In the genomic region with DNA sequence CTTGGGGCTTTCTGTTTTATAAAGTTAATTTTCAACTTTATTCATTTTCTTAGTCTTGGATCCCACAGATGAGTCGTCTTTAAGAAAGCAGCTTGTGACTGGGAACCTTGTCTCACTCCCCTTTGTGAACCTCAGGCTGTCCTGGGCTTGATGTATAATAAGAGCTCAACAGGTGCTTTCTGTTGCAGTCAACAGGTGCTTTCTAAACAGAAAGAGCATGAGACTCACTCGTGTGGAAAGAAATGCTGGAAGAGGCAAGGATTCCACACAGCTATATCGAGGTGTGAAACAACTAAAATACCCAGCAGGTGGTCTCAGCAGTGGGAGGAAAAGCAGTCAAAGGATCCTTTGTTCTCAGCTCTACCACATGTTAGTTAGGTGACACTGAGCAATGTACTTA, we compare ENCODE assay signal across 2 cellular contexts.
TF ChIP-seq lines count a peak whose summit lies in the region.

No MANE protein-coding gene starts in this region.

TF ChIP-seq in WTC11, 78 proteins besides CTCF, POLR2A, EP300 and RAD21 (continued from another document):
- TF ChIP-seq GTF2I (CRISPR knock-in tag; conservative IDR thresholded peaks at IDR 0.05) (no peak), TCF7 (CRISPR knock-in tag; IDR thresholded peaks at IDR 0.05; ENCODE audit: low read depth) (no peak)
TF ChIP-seq in WTC11: peak in this region for 0.

TF ChIP-seq in SK-N-SH, 30 proteins besides CTCF, POLR2A, EP300 and RAD21 (continued from another document):
- TF ChIP-seq, protein P1, sequence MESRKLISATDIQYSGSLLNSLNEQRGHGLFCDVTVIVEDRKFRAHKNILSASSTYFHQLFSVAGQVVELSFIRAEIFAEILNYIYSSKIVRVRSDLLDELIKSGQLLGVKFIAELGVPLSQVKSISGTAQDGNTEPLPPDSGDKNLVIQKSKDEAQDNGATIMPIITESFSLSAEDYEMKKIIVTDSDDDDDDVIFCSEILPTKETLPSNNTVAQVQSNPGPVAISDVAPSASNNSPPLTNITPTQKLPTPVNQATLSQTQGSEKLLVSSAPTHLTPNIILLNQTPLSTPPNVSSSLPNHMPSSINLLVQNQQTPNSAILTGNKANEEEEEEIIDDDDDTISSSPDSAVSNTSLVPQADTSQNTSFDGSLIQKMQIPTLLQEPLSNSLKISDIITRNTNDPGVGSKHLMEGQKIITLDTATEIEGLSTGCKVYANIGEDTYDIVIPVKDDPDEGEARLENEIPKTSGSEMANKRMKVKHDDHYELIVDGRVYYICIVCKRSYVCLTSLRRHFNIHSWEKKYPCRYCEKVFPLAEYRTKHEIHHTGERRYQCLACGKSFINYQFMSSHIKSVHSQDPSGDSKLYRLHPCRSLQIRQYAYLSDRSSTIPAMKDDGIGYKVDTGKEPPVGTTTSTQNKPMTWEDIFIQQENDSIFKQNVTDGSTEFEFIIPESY (IDR thresholded peaks at IDR 0.05; ENCODE audit: borderline replicate concordance, low read depth), result no peak
- TF ChIP-seq RXRA (IDR thresholded peaks at IDR 0.05; ENCODE audit: borderline replicate concordance, low read depth) (no peak), TEAD4 (IDR thresholded peaks at IDR 0.05; ENCODE audit: borderline replicate concordance, insufficient read depth) (no peak), YY1 (IDR thresholded peaks at IDR 0.05; ENCODE audit: low read depth) (no peak), FOSL2 (IDR thresholded peaks at IDR 0.05; ENCODE audit: borderline replicate concordance, low read depth) (no peak), RFX5 (IDR thresholded peaks at IDR 0.05; ENCODE audit: low read length) (no peak), TCF12 (IDR thresholded peaks at IDR 0.05) (no peak), SIN3A (IDR thresholded peaks at IDR 0.05; ENCODE audit: borderline replicate concordance, low read depth, low read length) (no peak), JUND (IDR thresholded peaks at IDR 0.05) (no peak), MEF2A (IDR thresholded peaks at IDR 0.05; ENCODE audit: borderline replicate concordance, low read depth) (no peak), GATA2 (CRISPR knock-in tag; IDR thresholded peaks at IDR 0.05) (no peak), CHD2 (IDR thresholded peaks at IDR 0.05; ENCODE audit: low read length, partially characterized antibody) (no peak), NFIC (IDR thresholded peaks at IDR 0.05; ENCODE audit: borderline replicate concordance) (no peak), GABPA (IDR thresholded peaks at IDR 0.05; ENCODE audit: low read depth) (no peak)
- TF ChIP-seq, protein P2, sequence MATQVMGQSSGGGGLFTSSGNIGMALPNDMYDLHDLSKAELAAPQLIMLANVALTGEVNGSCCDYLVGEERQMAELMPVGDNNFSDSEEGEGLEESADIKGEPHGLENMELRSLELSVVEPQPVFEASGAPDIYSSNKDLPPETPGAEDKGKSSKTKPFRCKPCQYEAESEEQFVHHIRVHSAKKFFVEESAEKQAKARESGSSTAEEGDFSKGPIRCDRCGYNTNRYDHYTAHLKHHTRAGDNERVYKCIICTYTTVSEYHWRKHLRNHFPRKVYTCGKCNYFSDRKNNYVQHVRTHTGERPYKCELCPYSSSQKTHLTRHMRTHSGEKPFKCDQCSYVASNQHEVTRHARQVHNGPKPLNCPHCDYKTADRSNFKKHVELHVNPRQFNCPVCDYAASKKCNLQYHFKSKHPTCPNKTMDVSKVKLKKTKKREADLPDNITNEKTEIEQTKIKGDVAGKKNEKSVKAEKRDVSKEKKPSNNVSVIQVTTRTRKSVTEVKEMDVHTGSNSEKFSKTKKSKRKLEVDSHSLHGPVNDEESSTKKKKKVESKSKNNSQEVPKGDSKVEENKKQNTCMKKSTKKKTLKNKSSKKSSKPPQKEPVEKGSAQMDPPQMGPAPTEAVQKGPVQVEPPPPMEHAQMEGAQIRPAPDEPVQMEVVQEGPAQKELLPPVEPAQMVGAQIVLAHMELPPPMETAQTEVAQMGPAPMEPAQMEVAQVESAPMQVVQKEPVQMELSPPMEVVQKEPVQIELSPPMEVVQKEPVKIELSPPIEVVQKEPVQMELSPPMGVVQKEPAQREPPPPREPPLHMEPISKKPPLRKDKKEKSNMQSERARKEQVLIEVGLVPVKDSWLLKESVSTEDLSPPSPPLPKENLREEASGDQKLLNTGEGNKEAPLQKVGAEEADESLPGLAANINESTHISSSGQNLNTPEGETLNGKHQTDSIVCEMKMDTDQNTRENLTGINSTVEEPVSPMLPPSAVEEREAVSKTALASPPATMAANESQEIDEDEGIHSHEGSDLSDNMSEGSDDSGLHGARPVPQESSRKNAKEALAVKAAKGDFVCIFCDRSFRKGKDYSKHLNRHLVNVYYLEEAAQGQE (IDR thresholded peaks at IDR 0.05; ENCODE audit: low read depth, low read length), result no peak
- TF ChIP-seq, protein P3, sequence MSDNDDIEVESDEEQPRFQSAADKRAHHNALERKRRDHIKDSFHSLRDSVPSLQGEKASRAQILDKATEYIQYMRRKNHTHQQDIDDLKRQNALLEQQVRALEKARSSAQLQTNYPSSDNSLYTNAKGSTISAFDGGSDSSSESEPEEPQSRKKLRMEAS (IDR thresholded peaks at IDR 0.05; ENCODE audit: low read depth), result no peak
